ENCODE assay signal across 33 cellular contexts in genomic region chr19:16191216-16191908, GRCh38. TPM values are rescaled to one million over a fixed set of nuclear protein-coding genes. Genes with fewer than 3 reads are reported as not detected.
DNase-seq lines count a peak whose midpoint lies in the region; ATAC-seq and TF ChIP-seq lines count a peak whose summit lies in the region.
"Had no signal": no experiment of that assay in that cellular context is flagged by ENCODE, and none has a peak within 500 bp of the region (broad histone marks: within the 10 kb centered on the region; RNA-seq: fewer than 3 reads in every experiment).

No MANE protein-coding gene starts in this region.

- H3K9me1 ChIP-seq in IMR-90 (ENCODE audit: insufficient read depth, low read length), result peaks cover 7% of the 10 kb centered on the region; the same call in 1 of the 2 replicates

- no peaks in the 10 kb centered on the region for H3K9me3 ChIP-seq in IMR-90 (ENCODE audit: control insufficient read depth, insufficient read depth, low read length)
- no peaks in the 10 kb centered on the region for H3K9me3 ChIP-seq in endodermal cell (ENCODE audit: control insufficient read depth, low read length)
- H3K9me3 ChIP-seq: heart right ventricle, lower lobe of right lung, mucosa of descending colon, pancreas, suprapubic skin had no signal

- POLR2A ChIA-PET in activated CD8-positive, alpha-beta T cell treated with anti-CD3 and anti-CD28 coated beads, Interleukin-2, amount 10 ng/mL, durations not matched to agents 7 days and 5 days (lab: Charles Lee), result no interaction called here
- POLR2A ChIA-PET in activated CD8-positive, alpha-beta T cell treated with anti-CD3 and anti-CD28 coated beads for 36 hours (lab: Charles Lee), result no interaction called here
- POLR2A ChIA-PET in IMR-90 (lab: Charles Lee; ENCODE audit: unreplicated experiment), result no interaction called here

- no peak overlapping the region for H2BK120ac ChIP-seq in IMR-90 (ENCODE audit: low read depth, low read length)

- no peak overlapping the region for H3K4me2 ChIP-seq in IMR-90 (ENCODE audit: low read depth, low read length)
- H3K4me2 ChIP-seq: smooth muscle cell had no signal

- H2AK9ac ChIP-seq in IMR-90 (replicated peaks; ENCODE audit: low read depth, low read length, poor library complexity), result no peak overlapping the region

- no peak overlapping the region for H3K14ac ChIP-seq in IMR-90 (replicated peaks; ENCODE audit: low read depth, low read length)

- no peak overlapping the region for H3K56ac ChIP-seq in IMR-90 (ENCODE audit: extremely low read depth, insufficient read depth, low read length)

- no peak overlapping the region for H3K4me3 Mint-ChIP-seq in activated CD8-positive, alpha-beta T cell treated with anti-CD3 and anti-CD28 coated beads, Interleukin-2, amount 10 ng/mL, durations not matched to agents 7 days and 5 days
- H3K4me3 Mint-ChIP-seq in activated CD8-positive, alpha-beta T cell treated with anti-CD3 and anti-CD28 coated beads for 36 hours, result no peak overlapping the region
- no peak overlapping the region for H3K4me3 Mint-ChIP-seq in endodermal cell
- no peak overlapping the region for H3K4me3 Mint-ChIP-seq in stimulated activated naive B cell treated with anti-CD40 and anti-IgM and Interleukin-4, amounts not matched to agents 10 μg/mL and 1 μg/mL and 100 μg/mL, for 72 hours
- H3K4me3 Mint-ChIP-seq: T-helper 2 cell treated with Interferon-gamma antibody and Interleukin-4, amounts not matched to agents 5 μg/mL and 100 μg/mL, for 36 hours had no signal

- H3K9me3 Mint-ChIP-seq in activated CD8-positive, alpha-beta T cell treated with anti-CD3 and anti-CD28 coated beads, Interleukin-2, amount 10 ng/mL, durations not matched to agents 7 days and 5 days (ENCODE audit: insufficient read depth), result no peaks in the 10 kb centered on the region
- H3K9me3 Mint-ChIP-seq in activated CD8-positive, alpha-beta T cell treated with anti-CD3 and anti-CD28 coated beads for 36 hours, result no peaks in the 10 kb centered on the region
- no peaks in the 10 kb centered on the region for H3K9me3 Mint-ChIP-seq in endodermal cell
- H3K9me3 Mint-ChIP-seq in stimulated activated naive B cell treated with anti-CD40 and anti-IgM and Interleukin-4, amounts not matched to agents 10 μg/mL and 1 μg/mL and 100 μg/mL, for 72 hours, result no peaks in the 10 kb centered on the region
- H3K9me3 Mint-ChIP-seq: H9; nephron; T-helper 2 cell treated with Interferon-gamma antibody and Interleukin-4, amounts not matched to agents 5 μg/mL and 100 μg/mL, for 36 hours had no signal

- WGBS in IMR-90 (ENCODE audit: extremely low coverage in 2 of 2, insufficient read length in 1 of 2), 2 experiments, result 89% methylated on average over 7 of the region's 16 CpGs; no CpG with 5 or more reads in 1 of the 2 experiments
- 91 to 97% methylated on average over 15 to 16 of the region's 16 CpGs for WGBS in endodermal cell (ENCODE audit: insufficient coverage in 1 of 2, insufficient read length in 1 of 2), 2 experiments

- dilution Hi-C loops in IMR-90 (cut with HindIII; ENCODE audit: low sequenced_read_pairs, unreplicated experiment), result no loop called here

- H3K9ac ChIP-seq in IMR-90 (ENCODE audit: low read depth, low read length) (no peak overlapping the region), endodermal cell (ENCODE audit: extremely low read depth, low read length, poor library complexity, severe bottlenecking) (no peak overlapping the region)

- TSS peak; percentile 80 for BruUV-seq in IMR-90 (replicated peaks; lab: Mats Ljungman, UMichigan)

- H2AK5ac ChIP-seq in IMR-90 (ENCODE audit: low read depth, low read length), result no peak overlapping the region

- no peak for TF ChIP-seq RAD21 in IMR-90 (IDR thresholded peaks at IDR 0.05; ENCODE audit: low read length)

- no peak overlapping the region for H4K8ac ChIP-seq in IMR-90 (ENCODE audit: low read depth in 2 of 2, low read length in 2 of 2)

- H4K20me1 ChIP-seq in IMR-90 (ENCODE audit: insufficient read depth, low read length), result peaks cover 6% of the 10 kb centered on the region; the same call in 1 of the 2 replicates

- no peak overlapping the region for H2BK20ac ChIP-seq in IMR-90 (ENCODE audit: low read depth, low read length)

- H3K27ac Mint-ChIP-seq in activated CD8-positive, alpha-beta T cell treated with anti-CD3 and anti-CD28 coated beads, Interleukin-2, amount 10 ng/mL, durations not matched to agents 7 days and 5 days, result no peak overlapping the region
- no peak overlapping the region for H3K27ac Mint-ChIP-seq in activated CD8-positive, alpha-beta T cell treated with anti-CD3 and anti-CD28 coated beads for 36 hours
- no peak overlapping the region for H3K27ac Mint-ChIP-seq in endodermal cell
- H3K27ac Mint-ChIP-seq in stimulated activated naive B cell treated with anti-CD40 and anti-IgM and Interleukin-4, amounts not matched to agents 10 μg/mL and 1 μg/mL and 100 μg/mL, for 72 hours, result peak overlapping the region; percentile 1
- H3K27ac Mint-ChIP-seq: nephron; T-helper 2 cell treated with Interferon-gamma antibody and Interleukin-4, amounts not matched to agents 5 μg/mL and 100 μg/mL, for 36 hours had no signal

- H3K36me3 ChIP-seq in IMR-90 (ENCODE audit: control insufficient read depth, insufficient read depth, low read length) (peaks cover 35% of the 10 kb centered on the region), endodermal cell (ENCODE audit: control insufficient read depth, insufficient read depth, low read length) (peaks cover 43% of the 10 kb centered on the region)

- no peak overlapping the region for H3K23ac ChIP-seq in IMR-90 (ENCODE audit: low read depth, low read length)

- intact Hi-C loops in activated CD8-positive, alpha-beta T cell treated with anti-CD3 and anti-CD28 coated beads for 36 hours (cut with micrococcal nuclease), result no loop called here
- intact Hi-C loops in IMR-90 (cut with micrococcal nuclease), result no loop called here

- CTCF ChIA-PET in activated CD8-positive, alpha-beta T cell treated with anti-CD3 and anti-CD28 coated beads, Interleukin-2, amount 10 ng/mL, durations not matched to agents 7 days and 5 days (lab: Charles Lee), result no interaction called here
- CTCF ChIA-PET in activated CD8-positive, alpha-beta T cell treated with anti-CD3 and anti-CD28 coated beads for 36 hours (lab: Charles Lee), result interaction anchor here (1.4 kb wide), 1 partner anchor 150 kb away, joined by 5 read pairs; no protein-coding TSS in a partner anchor
- CTCF ChIA-PET in IMR-90 (lab: Yijun Ruan, JAX), result no interaction called here

- ATAC-seq in activated CD8-positive, alpha-beta T cell treated with anti-CD3 and anti-CD28 coated beads, Interleukin-2, amount 10 ng/mL, durations not matched to agents 7 days and 5 days, result peak; percentile 8
- no peak for ATAC-seq in activated CD8-positive, alpha-beta T cell treated with anti-CD3 and anti-CD28 coated beads for 36 hours
- no peak for ATAC-seq in IMR-90 (ENCODE audit: low read depth)
- ATAC-seq in stimulated activated naive B cell treated with anti-CD40 and anti-IgM and Interleukin-4, amounts not matched to agents 10 μg/mL and 1 μg/mL and 100 μg/mL, for 72 hours (replicated peaks), result no peak
- ATAC-seq: mucosa of descending colon, pancreas had no signal

- H4K5ac ChIP-seq in IMR-90 (ENCODE audit: low read depth, low read length), result no peak overlapping the region

- H3K4me1 ChIP-seq in IMR-90 (ENCODE audit: control insufficient read depth, insufficient read depth, low read length) (no peaks in the 10 kb centered on the region), endodermal cell (ENCODE audit: control insufficient read depth, insufficient read depth, low read length) (peaks cover 4% of the 10 kb centered on the region)

- H2AFZ ChIP-seq in IMR-90 (replicated peaks; ENCODE audit: low read length, poor library complexity), result no peak overlapping the region

- H3K18ac ChIP-seq in IMR-90 (ENCODE audit: low read depth, low read length), result no peak overlapping the region

- no peak overlapping the region for H3K4me3 ChIP-seq in IMR-90 (ENCODE audit: insufficient read depth, low read depth, low read length)
- no peak overlapping the region for H3K4me3 ChIP-seq in endodermal cell (ENCODE audit: low read length)
- H3K4me3 ChIP-seq: heart right ventricle, lower lobe of right lung, mucosa of descending colon, pancreas, smooth muscle cell, suprapubic skin had no signal

- peaks cover 46% of the 10 kb centered on the region for H3K36me3 Mint-ChIP-seq in activated CD8-positive, alpha-beta T cell treated with anti-CD3 and anti-CD28 coated beads, Interleukin-2, amount 10 ng/mL, durations not matched to agents 7 days and 5 days (ENCODE audit: low read depth)
- H3K36me3 Mint-ChIP-seq in activated CD8-positive, alpha-beta T cell treated with anti-CD3 and anti-CD28 coated beads for 36 hours (ENCODE audit: low read depth), result peaks cover 28% of the 10 kb centered on the region
- H3K36me3 Mint-ChIP-seq in endodermal cell (ENCODE audit: low read depth), result peaks cover 56% of the 10 kb centered on the region
- H3K36me3 Mint-ChIP-seq in stimulated activated naive B cell treated with anti-CD40 and anti-IgM and Interleukin-4, amounts not matched to agents 10 μg/mL and 1 μg/mL and 100 μg/mL, for 72 hours, result peaks cover 35 to 48% of the 10 kb centered on the region in 2 donors

- no peak for TF ChIP-seq POLR2A in IMR-90 (IDR thresholded peaks at IDR 0.05; ENCODE audit: low read depth, low read length)

- H4K91ac ChIP-seq in IMR-90 (ENCODE audit: insufficient read depth, low read depth, low read length), result no peak overlapping the region

- no peak for TF ChIP-seq CTCF in activated CD8-positive, alpha-beta T cell treated with anti-CD3 and anti-CD28 coated beads for 36 hours (IDR thresholded peaks at IDR 0.05)
- TF ChIP-seq CTCF in IMR-90 (conservative IDR thresholded peaks at IDR 0.05; ENCODE audit: low read depth, low read length), result no peak
- peak; percentile 37 for TF ChIP-seq CTCF in endodermal cell (conservative IDR thresholded peaks at IDR 0.05)

- H3K27ac ChIP-seq in IMR-90 (ENCODE audit: insufficient read depth, low read length) (no peak overlapping the region), endodermal cell (ENCODE audit: low read depth, low read length) (no peak overlapping the region), caudate nucleus (ENCODE audit: low read depth, low read length) (no peak overlapping the region)
- H3K27ac ChIP-seq: lower lobe of right lung, pancreas, suprapubic skin had no signal

- peaks cover 14 to 40% of the 10 kb centered on the region in 2 experiments for H3K79me1 ChIP-seq in IMR-90 (ENCODE audit: low read depth in 1 of 2, low read length in 2 of 2)

- DNase-seq in activated CD8-positive, alpha-beta T cell treated with anti-CD3 and anti-CD28 coated beads, Interleukin-2, amount 10 ng/mL, durations not matched to agents 7 days and 5 days, result no peak
- no peak for DNase-seq in activated CD8-positive, alpha-beta T cell treated with anti-CD3 and anti-CD28 coated beads for 36 hours
- no peak for DNase-seq in IMR-90
- DNase-seq in endodermal cell, result peak; percentile 54
- no peak for DNase-seq in stimulated activated naive B cell treated with anti-CD40 and anti-IgM and Interleukin-4, amounts not matched to agents 10 μg/mL and 1 μg/mL and 100 μg/mL, for 72 hours
- no peak for DNase-seq in stimulated activated CD4-positive, alpha-beta T cell treated with anti-CD3 and anti-CD28 coated beads, Interleukin-2, amount 100 ng/mL, for 24 hours
- no peak for DNase-seq in caudate nucleus (lab: John Stamatoyannopoulos, UW)
- DNase-seq in NCI-H748 treated with DMSO at 0.1 percent for 48 hours (lab: John Stamatoyannopoulos, UW), result no peak
- DNase-seq: 8988T, activated gamma-delta T cell, AML-193, DMS53, H9, heart right ventricle, KG1, lower lobe of right lung, MM.1S, mucosa of descending colon, NCI-H1417, NCI-H2081, NCI-H2227 treated with DMSO at 0.1 percent for 48 hours, NCI-H82 had no signal

- H2BK15ac ChIP-seq in IMR-90 (ENCODE audit: low read depth, low read length), result no peak overlapping the region

- no peaks in the 10 kb centered on the region for H3K27me3 ChIP-seq in IMR-90 (ENCODE audit: control insufficient read depth, insufficient read depth, low read length)
- no peaks in the 10 kb centered on the region for H3K27me3 ChIP-seq in endodermal cell (ENCODE audit: control insufficient read depth, insufficient read depth, low read length, poor library complexity, severe bottlenecking)
- H3K27me3 ChIP-seq: heart right ventricle, pancreas, suprapubic skin had no signal

- H3K27me3 Mint-ChIP-seq in activated CD8-positive, alpha-beta T cell treated with anti-CD3 and anti-CD28 coated beads, Interleukin-2, amount 10 ng/mL, durations not matched to agents 7 days and 5 days (ENCODE audit: low read depth), result no peaks in the 10 kb centered on the region
- H3K27me3 Mint-ChIP-seq in activated CD8-positive, alpha-beta T cell treated with anti-CD3 and anti-CD28 coated beads for 36 hours, result no peaks in the 10 kb centered on the region
- H3K27me3 Mint-ChIP-seq in endodermal cell (ENCODE audit: insufficient read depth), result no peaks in the 10 kb centered on the region
- H3K27me3 Mint-ChIP-seq in stimulated activated naive B cell treated with anti-CD40 and anti-IgM and Interleukin-4, amounts not matched to agents 10 μg/mL and 1 μg/mL and 100 μg/mL, for 72 hours, result no peaks in the 10 kb centered on the region

- H3K4ac ChIP-seq in IMR-90 (ENCODE audit: low read depth, low read length), result no peak overlapping the region

- H3K4me1 Mint-ChIP-seq in activated CD8-positive, alpha-beta T cell treated with anti-CD3 and anti-CD28 coated beads, Interleukin-2, amount 10 ng/mL, durations not matched to agents 7 days and 5 days (ENCODE audit: low read depth), result peaks cover 18% of the 10 kb centered on the region
- H3K4me1 Mint-ChIP-seq in activated CD8-positive, alpha-beta T cell treated with anti-CD3 and anti-CD28 coated beads for 36 hours (ENCODE audit: low read depth), result peaks cover 14% of the 10 kb centered on the region
- H3K4me1 Mint-ChIP-seq in endodermal cell, result peaks cover 9% of the 10 kb centered on the region
- H3K4me1 Mint-ChIP-seq in stimulated activated naive B cell treated with anti-CD40 and anti-IgM and Interleukin-4, amounts not matched to agents 10 μg/mL and 1 μg/mL and 100 μg/mL, for 72 hours, result peaks cover 15 to 22% of the 10 kb centered on the region in 2 donors

- H2BK5ac ChIP-seq in IMR-90 (ENCODE audit: low read depth, low read length, poor library complexity, severe bottlenecking), result no peak overlapping the region

- in situ Hi-C loops in IMR-90 (cut with MboI; ENCODE audit: low sequenced_read_pairs), result loop anchor here (25.0 kb wide), 4 partner anchors 354 to 1079 kb away; partner anchors contain the start of genes AKAP8L, CYP4F3 and SYDE1

RNA-seq across cellular contexts. Expression of gene FAM32A, which starts 6.2 kb away (rescaled TPM):
- 10 to 100 TPM; 65.8 to 69.4 TPM for total RNA-seq in activated CD8-positive, alpha-beta T cell treated with anti-CD3 and anti-CD28 coated beads, Interleukin-2, amount 10 ng/mL, durations not matched to agents 7 days and 5 days
- 10 to 100 TPM; 41.7 to 44.7 TPM for total RNA-seq in activated CD8-positive, alpha-beta T cell treated with anti-CD3 and anti-CD28 coated beads for 36 hours
- total RNA-seq in IMR-90 (2012; rRNA removed), result 99.2 and 99.5 TPM in 2 replicates
- polyA plus RNA-seq in IMR-90 (2012; rRNA removed), result 127 and 130 TPM in 2 replicates
- polyA plus RNA-seq in IMR-90 (2012; cell fraction: cytosol; rRNA removed), result 90.2 and 102 TPM in 2 replicates
- polyA plus RNA-seq in IMR-90 (2012; cell fraction: nucleus; rRNA removed; ENCODE audit: low replicate concordance), result 46.1 and 82.1 TPM in 2 replicates
- 10 to 100 TPM; 71.8 to 80.1 TPM for total RNA-seq in endodermal cell
- polyA plus RNA-seq in endodermal cell (2013, experiment 1 of 2), result 84.7 TPM
- 89.8 TPM for polyA plus RNA-seq in endodermal cell (2013, experiment 2 of 2)

RNA-seq across cellular contexts. Expression of gene AP1M1, which starts 6.3 kb away (rescaled TPM):
- 100 to 1,000 TPM; 184 to 186 TPM for total RNA-seq in activated CD8-positive, alpha-beta T cell treated with anti-CD3 and anti-CD28 coated beads, Interleukin-2, amount 10 ng/mL, durations not matched to agents 7 days and 5 days
- 100 to 1,000 TPM in 1 of 2 experiments, 10 to 100 TPM in 1; 99.0 to 108 TPM for total RNA-seq in activated CD8-positive, alpha-beta T cell treated with anti-CD3 and anti-CD28 coated beads for 36 hours
- 85.1 and 85.8 TPM in 2 replicates for total RNA-seq in IMR-90 (2012; rRNA removed)
- 97.4 and 99.1 TPM in 2 replicates for polyA plus RNA-seq in IMR-90 (2012; rRNA removed)
- polyA plus RNA-seq in IMR-90 (2012; cell fraction: cytosol; rRNA removed), result 70.2 and 144 TPM in 2 replicates
- polyA plus RNA-seq in IMR-90 (2012; cell fraction: nucleus; rRNA removed; ENCODE audit: low replicate concordance), result 123 and 181 TPM in 2 replicates
- total RNA-seq in endodermal cell, result 10 to 100 TPM; 35.0 to 51.6 TPM
- 85.8 TPM for polyA plus RNA-seq in endodermal cell (2013, experiment 1 of 2)
- polyA plus RNA-seq in endodermal cell (2013, experiment 2 of 2), result 91.7 TPM

RNA-seq across cellular contexts. Expression of gene CIB3, which starts 18.0 kb away (rescaled TPM):
- total RNA-seq in activated CD8-positive, alpha-beta T cell treated with anti-CD3 and anti-CD28 coated beads, Interleukin-2, amount 10 ng/mL, durations not matched to agents 7 days and 5 days, result not detected
- total RNA-seq in activated CD8-positive, alpha-beta T cell treated with anti-CD3 and anti-CD28 coated beads for 36 hours, result not detected
- total RNA-seq in IMR-90 (2012; rRNA removed) (not detected in 2 replicates), endodermal cell (not detected)
- not detected in 2 replicates for polyA plus RNA-seq in IMR-90 (2012; rRNA removed)
- not detected in 2 replicates for polyA plus RNA-seq in IMR-90 (2012; cell fraction: cytosol; rRNA removed)
- polyA plus RNA-seq in IMR-90 (2012; cell fraction: nucleus; rRNA removed; ENCODE audit: low replicate concordance), result not detected in 2 replicates
- polyA plus RNA-seq in endodermal cell (2013, experiment 1 of 2), result not detected
- not detected for polyA plus RNA-seq in endodermal cell (2013, experiment 2 of 2)
- total RNA-seq: cerebellum, epithelial cell of proximal tubule, fibroblast of villous mesenchyme, H9, heart right ventricle, HT-29, kidney epithelial cell, lower lobe of right lung, mucosa of descending colon, pancreas, smooth muscle cell, suprapubic skin, urinary bladder had no signal
- polyA plus RNA-seq: heart right ventricle, pancreas, smooth muscle cell, urinary bladder had no signal

RNA-seq across cellular contexts. Expression of gene HSH2D, which starts 47.9 kb away (rescaled TPM):
- 10 to 100 TPM; 83.6 to 84.3 TPM for total RNA-seq in activated CD8-positive, alpha-beta T cell treated with anti-CD3 and anti-CD28 coated beads, Interleukin-2, amount 10 ng/mL, durations not matched to agents 7 days and 5 days
- 10 to 100 TPM; 23.5 to 25.5 TPM for total RNA-seq in activated CD8-positive, alpha-beta T cell treated with anti-CD3 and anti-CD28 coated beads for 36 hours
- total RNA-seq in IMR-90 (2012; rRNA removed) (not detected in 2 replicates), endodermal cell (under 1 TPM; 0.66 to 0.68 TPM)
- not detected in 2 replicates for polyA plus RNA-seq in IMR-90 (2012; rRNA removed)
- polyA plus RNA-seq in IMR-90 (2012; cell fraction: cytosol; rRNA removed), result not detected in 2 replicates
- not detected in 2 replicates for polyA plus RNA-seq in IMR-90 (2012; cell fraction: nucleus; rRNA removed; ENCODE audit: low replicate concordance)
- polyA plus RNA-seq in endodermal cell (2013, experiment 1 of 2), result 0.14 TPM
- not detected for polyA plus RNA-seq in endodermal cell (2013, experiment 2 of 2)
- total RNA-seq: cerebellum, fibroblast of villous mesenchyme, smooth muscle cell had no signal
